Comparison of ENCODE assay signal across 8 cellular contexts in the genomic region with DNA sequence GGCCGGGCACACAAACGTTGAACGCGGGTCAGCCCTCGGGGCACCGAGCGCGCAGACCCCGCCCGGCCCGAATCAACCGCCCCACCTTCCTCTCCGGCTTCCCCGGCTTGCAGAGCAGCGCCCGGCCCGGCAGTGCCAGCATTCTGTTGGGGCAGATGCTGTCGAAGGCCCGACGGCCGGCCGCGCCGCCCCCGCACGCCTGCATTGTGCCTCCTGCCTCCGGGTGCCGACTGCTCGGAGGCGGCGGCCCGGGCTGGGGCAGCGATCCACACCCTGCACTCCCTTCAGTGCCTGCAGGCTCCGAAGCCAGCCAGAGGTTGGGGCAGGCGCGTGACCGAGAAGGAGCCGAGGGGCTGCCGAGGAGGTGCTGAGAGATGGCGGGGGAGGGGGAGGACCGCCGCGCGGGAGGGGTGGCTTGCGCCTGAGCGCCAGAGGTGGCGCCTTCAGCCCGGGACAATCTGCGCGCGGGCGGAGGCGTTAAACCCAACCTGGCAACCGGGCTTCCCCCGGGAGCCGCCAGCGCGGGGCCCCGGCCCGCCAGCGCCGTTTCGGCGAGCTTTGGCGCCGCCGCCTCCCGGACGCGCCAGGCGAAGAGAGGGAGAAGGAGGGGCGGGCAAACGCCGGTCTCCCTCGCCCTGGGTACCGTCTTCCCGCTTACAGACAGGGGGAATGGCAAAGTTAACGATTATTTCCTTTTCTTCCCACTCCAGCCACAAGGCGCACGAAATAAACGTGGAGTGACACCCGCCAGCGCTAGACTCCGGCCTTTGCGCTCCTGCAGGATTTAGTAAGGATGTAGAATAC. TPM values are rescaled to one million over a fixed set of nuclear protein-coding genes. Genes with fewer than 3 reads are reported as not detected.
A peak's percentile ranks its signal among the peaks of the same experiment; 100 is the strongest.
DNase-seq lines count a peak whose midpoint lies in the region; ATAC-seq and TF ChIP-seq lines count a peak whose summit lies in the region.

TSS of gene MCIDAS (minus strand) at position 382 of the 804 bp plus-strand sequence. CDS start at position 205, 177 bp downstream.

- H2AFZ ChIP-seq in neural cell (ENCODE audit: low read depth, low read length): no peak within 1 kb of the TSS

- H3K9me2 ChIP-seq in neural cell (ENCODE audit: insufficient read depth, low read length): no peaks in the 10 kb centered on the region

- no peak for TF ChIP-seq EP300 in neural cell (conservative IDR thresholded peaks at IDR 0.05; ENCODE audit: poor library complexity, severe bottlenecking)

- DNase-seq in NCI-H2081 (lab: John Stamatoyannopoulos, UW) (peak; percentile 33 to 42), NCI-H2081 treated with DMSO at 0.1 percent for 48 hours (lab: John Stamatoyannopoulos, UW) (no peak), NCI-H2227 treated with DMSO at 0.1 percent for 48 hours (lab: John Stamatoyannopoulos, UW) (peak; percentile 36)
- peak; percentile 34 to 52 for DNase-seq in activated CD4-positive, alpha-beta T cell treated with anti-CD3 and anti-CD28 coated beads, Interleukin-2, amount 50 U/mL, for 4 hours

- H3K4me3 ChIP-seq in neural cell (ENCODE audit: low read length): peak within 1 kb of the TSS; percentile 70

- peaks cover 100% of the 10 kb centered on the region for H3K27me3 ChIP-seq in neural cell (ENCODE audit: insufficient read depth, low read depth, low read length)

- no peaks in the 10 kb centered on the region for H3K36me3 ChIP-seq in neural cell (ENCODE audit: insufficient read depth, low read length)

- peaks cover under 1% of the 10 kb centered on the region for H3F3A ChIP-seq in neural cell (ENCODE audit: insufficient read depth, low read length, poor library complexity, severe bottlenecking)

- H4K20me1 ChIP-seq in neural cell (ENCODE audit: insufficient read depth): no peaks in the 10 kb centered on the region

- TF ChIP-seq CTCF in neural cell (IDR thresholded peaks at IDR 0.05; ENCODE audit: poor library complexity, severe bottlenecking): peak; percentile 27

- peaks cover under 1% of the 10 kb centered on the region for H3K9me3 ChIP-seq in neural cell (ENCODE audit: low read length)

- peak within 1 kb of the TSS; percentile 14 for H3K4me2 ChIP-seq in neural cell (ENCODE audit: low read length)

- no peak for TF ChIP-seq RAD21 in neural cell (conservative IDR thresholded peaks at IDR 0.05)

- no peak within 1 kb of the TSS for H3K9ac ChIP-seq in neural cell (ENCODE audit: low read length)

- ATAC-seq in HG02870 (IDR thresholded peaks at IDR 0.05; ENCODE audit: unreplicated experiment): peak; percentile 43
- peak; percentile 50 for ATAC-seq in esophagus mucosa
- no peak for ATAC-seq in GM18858 (IDR thresholded peaks at IDR 0.05; ENCODE audit: unreplicated experiment)

- no peak within 1 kb of the TSS for H3K27ac ChIP-seq in neural cell (ENCODE audit: low read length)

- no peaks in the 10 kb centered on the region for H3K79me2 ChIP-seq in neural cell (replicated peaks; ENCODE audit: insufficient read depth, low read length)

TF ChIP-seq in neural cell, 6 proteins besides CTCF, POLR2A, EP300 and RAD21:
- TF ChIP-seq, protein P1, sequence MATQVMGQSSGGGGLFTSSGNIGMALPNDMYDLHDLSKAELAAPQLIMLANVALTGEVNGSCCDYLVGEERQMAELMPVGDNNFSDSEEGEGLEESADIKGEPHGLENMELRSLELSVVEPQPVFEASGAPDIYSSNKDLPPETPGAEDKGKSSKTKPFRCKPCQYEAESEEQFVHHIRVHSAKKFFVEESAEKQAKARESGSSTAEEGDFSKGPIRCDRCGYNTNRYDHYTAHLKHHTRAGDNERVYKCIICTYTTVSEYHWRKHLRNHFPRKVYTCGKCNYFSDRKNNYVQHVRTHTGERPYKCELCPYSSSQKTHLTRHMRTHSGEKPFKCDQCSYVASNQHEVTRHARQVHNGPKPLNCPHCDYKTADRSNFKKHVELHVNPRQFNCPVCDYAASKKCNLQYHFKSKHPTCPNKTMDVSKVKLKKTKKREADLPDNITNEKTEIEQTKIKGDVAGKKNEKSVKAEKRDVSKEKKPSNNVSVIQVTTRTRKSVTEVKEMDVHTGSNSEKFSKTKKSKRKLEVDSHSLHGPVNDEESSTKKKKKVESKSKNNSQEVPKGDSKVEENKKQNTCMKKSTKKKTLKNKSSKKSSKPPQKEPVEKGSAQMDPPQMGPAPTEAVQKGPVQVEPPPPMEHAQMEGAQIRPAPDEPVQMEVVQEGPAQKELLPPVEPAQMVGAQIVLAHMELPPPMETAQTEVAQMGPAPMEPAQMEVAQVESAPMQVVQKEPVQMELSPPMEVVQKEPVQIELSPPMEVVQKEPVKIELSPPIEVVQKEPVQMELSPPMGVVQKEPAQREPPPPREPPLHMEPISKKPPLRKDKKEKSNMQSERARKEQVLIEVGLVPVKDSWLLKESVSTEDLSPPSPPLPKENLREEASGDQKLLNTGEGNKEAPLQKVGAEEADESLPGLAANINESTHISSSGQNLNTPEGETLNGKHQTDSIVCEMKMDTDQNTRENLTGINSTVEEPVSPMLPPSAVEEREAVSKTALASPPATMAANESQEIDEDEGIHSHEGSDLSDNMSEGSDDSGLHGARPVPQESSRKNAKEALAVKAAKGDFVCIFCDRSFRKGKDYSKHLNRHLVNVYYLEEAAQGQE (IDR thresholded peaks at IDR 0.05; ENCODE audit: borderline replicate concordance): no peak
- TF ChIP-seq TAF1 (IDR thresholded peaks at IDR 0.05; ENCODE audit: low read depth) (no peak), POLR2AphosphoS5 (IDR thresholded peaks at IDR 0.05) (peak; percentile 28)

RNA-seq across cellular contexts. Expression of gene MCIDAS, which starts in this region (rescaled TPM):
- total RNA-seq in esophagus mucosa: 0.20 TPM
- polyA plus RNA-seq in neural cell: not detected in 2 replicates
- polyA minus RNA-seq in neural cell: not detected in 2 replicates

Comparison
In these comparisons a context has a peak if more than half of its experiments do, and no peak if none do; other contexts are left out.
1. Peak in ATAC-seq in esophagus mucosa; RNA of the gene not detected or under 1 TPM.